Comparison of ENCODE assay signal across 19 cellular contexts in genomic region chr16:82510041-82510440, GRCh38.
DNase-seq lines count a peak whose midpoint lies in the region; ATAC-seq lines count a peak whose summit lies in the region.
"Had no signal": no experiment of that assay in that cellular context is flagged by ENCODE, and none has a peak within 500 bp of the region (broad histone marks: within the 10 kb centered on the region; RNA-seq: fewer than 3 reads in every experiment).

No MANE protein-coding gene starts in this region.

- CTCF ChIA-PET in activated naive CD4-positive, alpha-beta T cell treated with anti-CD3 and anti-CD28 coated beads, Interleukin-2, amount 10 ng/mL, durations not matched to agents 7 days and 5 days (lab: Charles Lee), result no interaction called here

- peak; percentile 18 for DNase-seq in astrocyte of the hippocampus (ENCODE audit: low read depth, low spot score)
- peak; percentile 72 for DNase-seq in globus pallidus (ENCODE audit: low spot score)
- peak; percentile 87 for DNase-seq in pons (ENCODE audit: low spot score)
- DNase-seq in stimulated activated CD8-positive, alpha-beta memory T cell treated with anti-CD3 and anti-CD28 coated beads, Interleukin-4, amount 100 ng/mL, for 48 hours, result no peak
- no peak for DNase-seq in activated naive CD4-positive, alpha-beta T cell treated with anti-CD3 and anti-CD28 coated beads, Interleukin-2, amount 50 U/mL, for 16 hours
- no peak for DNase-seq in activated naive CD4-positive, alpha-beta T cell treated with anti-CD3 and anti-CD28 coated beads, Interleukin-2, amount 10 ng/mL, durations not matched to agents 7 days and 5 days
- DNase-seq: CD4-positive, alpha-beta T cell; HFFc6; KBM-7; MV-4-11; NCI-H1105; NCI-H1436 treated with DMSO at 0.1 percent for 48 hours; NCI-H187 treated with DMSO at 0.1 percent for 48 hours; NCI-H2107; NCI-H524; NCI-H774; NK-92 treated with Interleukin-12 subunit alpha and Interleukin-12 subunit beta, amount 100 ng/mL, for 24 hours; PC-3 had no signal

- H3K27ac Mint-ChIP-seq in activated naive CD4-positive, alpha-beta T cell treated with anti-CD3 and anti-CD28 coated beads, Interleukin-2, amount 10 ng/mL, durations not matched to agents 7 days and 5 days, result no peak overlapping the region
- H3K27ac Mint-ChIP-seq: CD4-positive, alpha-beta T cell; HFFc6 had no signal

- no peaks in the 10 kb centered on the region for H3K36me3 Mint-ChIP-seq in activated naive CD4-positive, alpha-beta T cell treated with anti-CD3 and anti-CD28 coated beads, Interleukin-2, amount 10 ng/mL, durations not matched to agents 7 days and 5 days

- no peaks in the 10 kb centered on the region for H3K4me1 Mint-ChIP-seq in activated naive CD4-positive, alpha-beta T cell treated with anti-CD3 and anti-CD28 coated beads, Interleukin-2, amount 10 ng/mL, durations not matched to agents 7 days and 5 days

- H3K4me3 Mint-ChIP-seq in activated naive CD4-positive, alpha-beta T cell treated with anti-CD3 and anti-CD28 coated beads, Interleukin-2, amount 10 ng/mL, durations not matched to agents 7 days and 5 days, result no peak overlapping the region
- H3K4me3 Mint-ChIP-seq: CD4-positive, alpha-beta T cell; HFFc6 had no signal

- no peaks in the 10 kb centered on the region for H3K27me3 Mint-ChIP-seq in activated naive CD4-positive, alpha-beta T cell treated with anti-CD3 and anti-CD28 coated beads, Interleukin-2, amount 10 ng/mL, durations not matched to agents 7 days and 5 days
- H3K27me3 Mint-ChIP-seq: CD4-positive, alpha-beta T cell had no signal

- peaks cover 19% of the 10 kb centered on the region for H3K9me3 Mint-ChIP-seq in activated naive CD4-positive, alpha-beta T cell treated with anti-CD3 and anti-CD28 coated beads, Interleukin-2, amount 10 ng/mL, durations not matched to agents 7 days and 5 days

- no peak for ATAC-seq in GM19397 (IDR thresholded peaks at IDR 0.05; ENCODE audit: unreplicated experiment)
- ATAC-seq: PC-3 had no signal

Comparison
In these comparisons a context has a peak if more than half of its experiments do, and no peak if none do; other contexts are left out.
1. DNase-seq: peak in astrocyte of the hippocampus (single experiment), globus pallidus (single experiment) and pons (single experiment); none in stimulated activated CD8-positive, alpha-beta memory T cell treated with anti-CD3 and anti-CD28 coated beads, Interleukin-4, amount 100 ng/mL, for 48 hours (single experiment), activated naive CD4-positive, alpha-beta T cell treated with anti-CD3 and anti-CD28 coated beads, Interleukin-2, amount 50 U/mL, for 16 hours (single experiment) and activated naive CD4-positive, alpha-beta T cell treated with anti-CD3 and anti-CD28 coated beads, Interleukin-2, amount 10 ng/mL, durations not matched to agents 7 days and 5 days (single experiment).